Comparison of ENCODE assay signal across 1 cellular context in genomic region chr18:66819235-66819634, GRCh38.
TF ChIP-seq lines count a peak whose summit lies in the region.

No MANE protein-coding gene starts in this region.

TF ChIP-seq in WTC11, 78 proteins besides CTCF, POLR2A, EP300 and RAD21 (continued from another document):
- no peak for TF ChIP-seq PRDM15 (CRISPR knock-in tag; IDR thresholded peaks at IDR 0.05)
- no peak for TF ChIP-seq ZNF416 (CRISPR knock-in tag; IDR thresholded peaks at IDR 0.05)
- no peak for TF ChIP-seq NFYB (CRISPR knock-in tag; conservative IDR thresholded peaks at IDR 0.05; ENCODE audit: low read depth)
- TF ChIP-seq ZNF532 (CRISPR knock-in tag; IDR thresholded peaks at IDR 0.05; ENCODE audit: borderline replicate concordance) = no peak
- TF ChIP-seq ZNF425 (CRISPR knock-in tag; conservative IDR thresholded peaks at IDR 0.05) = no peak
- TF ChIP-seq GABPB1 (CRISPR knock-in tag; IDR thresholded peaks at IDR 0.05) = no peak
- TF ChIP-seq ARID4B (CRISPR knock-in tag; IDR thresholded peaks at IDR 0.05; ENCODE audit: borderline replicate concordance) = no peak
- TF ChIP-seq OVOL2 (CRISPR knock-in tag; IDR thresholded peaks at IDR 0.05; ENCODE audit: borderline replicate concordance) = no peak
- TF ChIP-seq ZNF317 (CRISPR knock-in tag; IDR thresholded peaks at IDR 0.05; ENCODE audit: borderline replicate concordance, low read depth) = no peak
- no peak for TF ChIP-seq NR2C2 (CRISPR knock-in tag; IDR thresholded peaks at IDR 0.05)
- TF ChIP-seq TP53 (CRISPR knock-in tag; IDR thresholded peaks at IDR 0.05) = no peak
TF ChIP-seq in WTC11: peak in this region for 0.
